Comparison of ENCODE assay signal across 19 cellular contexts in the genomic region with DNA sequence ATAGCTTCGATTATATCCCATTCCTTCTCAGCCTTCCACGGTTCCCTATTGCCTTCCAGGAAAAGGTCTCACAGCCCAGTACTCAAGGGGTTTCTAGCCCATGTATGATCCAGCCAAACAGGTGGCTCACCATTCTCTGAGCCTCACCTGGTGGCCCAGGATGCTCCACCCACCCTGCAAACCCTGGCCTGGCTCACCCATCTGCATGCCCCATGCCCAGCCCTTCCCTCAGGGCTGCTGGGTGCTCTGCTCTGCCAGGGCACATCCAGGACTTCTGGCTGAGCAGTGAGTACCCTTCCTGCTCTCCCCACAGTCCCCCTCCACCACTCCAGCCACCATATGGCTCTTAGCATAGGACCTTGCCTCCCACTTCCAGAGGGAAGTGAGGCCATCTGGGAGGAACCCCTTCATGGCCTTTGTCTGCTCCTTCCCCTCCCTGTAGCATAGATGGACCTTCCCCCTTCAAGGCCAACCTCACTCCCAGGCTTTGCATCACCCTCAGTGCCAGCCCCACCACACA. TPM values are rescaled to one million over a fixed set of nuclear protein-coding genes. Genes with fewer than 3 reads are reported as not detected.
"Had no signal": no experiment of that assay in that cellular context is flagged by ENCODE, and none has a peak within 500 bp of the region (broad histone marks: within the 10 kb centered on the region; RNA-seq: fewer than 3 reads in every experiment).

No MANE protein-coding gene starts in this region.

- DNase-seq: activated CD4-positive, alpha-beta memory T cell treated with anti-CD3 and anti-CD28 coated beads, Interleukin-2, amount 10 ng/mL, durations not matched to agents 7 days and 5 days; activated CD4-positive, alpha-beta T cell treated with anti-CD3 and anti-CD28 coated beads, Interleukin-2, amount 10 ng/mL, durations not matched to agents 24 days and 14 days; activated CD8-positive, alpha-beta memory T cell treated with anti-CD3 and anti-CD28 coated beads, Interleukin-2, amount 10 ng/mL, durations not matched to agents 7 days and 5 days; activated gamma-delta T cell; activated naive CD4-positive, alpha-beta T cell treated with anti-CD3 and anti-CD28 coated beads, Interleukin-2, amount 50 U/mL, for 16 hours; activated naive CD8-positive, alpha-beta T cell treated with anti-CD3 and anti-CD28 coated beads, Interleukin-2, amount 50 U/mL, for 24 hours; activated T-cell treated with anti-CD3 and anti-CD28 coated beads for 4 hours; cerebellar nuclear complex; cortex of kidney; endodermal cell; heart right ventricle; islet precursor cell; left cardiac atrium; stimulated activated CD4-positive, alpha-beta T cell treated with anti-CD3 and anti-CD28 coated beads, Interleukin-15, amount 100 ng/mL, for 24 hours; stimulated activated naive B cell treated with anti-CD40 and anti-IgM and Interleukin-4, amounts not matched to agents 10 μg/mL and 1 μg/mL and 100 μg/mL, for 72 hours; transverse colon had no signal

- H3K4me3 Mint-ChIP-seq: activated CD4-positive, alpha-beta memory T cell treated with anti-CD3 and anti-CD28 coated beads, Interleukin-2, amount 10 ng/mL, durations not matched to agents 7 days and 5 days; activated CD4-positive, alpha-beta T cell treated with anti-CD3 and anti-CD28 coated beads, Interleukin-2, amount 10 ng/mL, durations not matched to agents 24 days and 14 days; activated CD8-positive, alpha-beta memory T cell treated with anti-CD3 and anti-CD28 coated beads, Interleukin-2, amount 10 ng/mL, durations not matched to agents 7 days and 5 days; activated naive CD8-positive, alpha-beta T cell treated with anti-CD3 and anti-CD28 coated beads, Interleukin-2, amount 50 U/mL, for 24 hours; endodermal cell; stimulated activated naive B cell treated with anti-CD40 and anti-IgM and Interleukin-4, amounts not matched to agents 10 μg/mL and 1 μg/mL and 100 μg/mL, for 72 hours had no signal

- H3K9me3 Mint-ChIP-seq: activated CD4-positive, alpha-beta memory T cell treated with anti-CD3 and anti-CD28 coated beads, Interleukin-2, amount 10 ng/mL, durations not matched to agents 7 days and 5 days; activated CD4-positive, alpha-beta T cell treated with anti-CD3 and anti-CD28 coated beads, Interleukin-2, amount 10 ng/mL, durations not matched to agents 24 days and 14 days; activated naive CD8-positive, alpha-beta T cell treated with anti-CD3 and anti-CD28 coated beads, Interleukin-2, amount 50 U/mL, for 24 hours; endodermal cell; stimulated activated naive B cell treated with anti-CD40 and anti-IgM and Interleukin-4, amounts not matched to agents 10 μg/mL and 1 μg/mL and 100 μg/mL, for 72 hours had no signal

- ATAC-seq: activated CD4-positive, CD25-positive, alpha-beta regulatory T cell treated with anti-CD3 and anti-CD28 coated beads, Interleukin-2, amount 50 U/mL, for 24 hours; activated CD8-positive, alpha-beta memory T cell treated with anti-CD3 and anti-CD28 coated beads, Interleukin-2, amount 10 ng/mL, durations not matched to agents 7 days and 5 days; activated naive CD8-positive, alpha-beta T cell treated with anti-CD3 and anti-CD28 coated beads, Interleukin-2, amount 50 U/mL, for 24 hours; heart right ventricle; left cardiac atrium; sciatic nerve; stimulated activated naive B cell treated with anti-CD40 and anti-IgM and Interleukin-4, amounts not matched to agents 10 μg/mL and 1 μg/mL and 100 μg/mL, for 72 hours had no signal

- H3K27ac ChIP-seq: transverse colon had no signal

- H3K36me3 ChIP-seq: heart right ventricle, transverse colon had no signal

- H3K9me3 ChIP-seq: heart right ventricle, transverse colon had no signal

- H3K4me3 ChIP-seq: heart right ventricle, smooth muscle cell, transverse colon had no signal

- H3K27me3 ChIP-seq: transverse colon had no signal

- H3K4me2 ChIP-seq: smooth muscle cell had no signal

- H3K36me3 Mint-ChIP-seq: activated CD8-positive, alpha-beta memory T cell treated with anti-CD3 and anti-CD28 coated beads, Interleukin-2, amount 10 ng/mL, durations not matched to agents 7 days and 5 days; stimulated activated naive B cell treated with anti-CD40 and anti-IgM and Interleukin-4, amounts not matched to agents 10 μg/mL and 1 μg/mL and 100 μg/mL, for 72 hours had no signal

- H3K27ac Mint-ChIP-seq: activated CD4-positive, alpha-beta memory T cell treated with anti-CD3 and anti-CD28 coated beads, Interleukin-2, amount 10 ng/mL, durations not matched to agents 7 days and 5 days; activated CD4-positive, alpha-beta T cell treated with anti-CD3 and anti-CD28 coated beads, Interleukin-2, amount 10 ng/mL, durations not matched to agents 24 days and 14 days; activated CD8-positive, alpha-beta memory T cell treated with anti-CD3 and anti-CD28 coated beads, Interleukin-2, amount 10 ng/mL, durations not matched to agents 7 days and 5 days; activated naive CD8-positive, alpha-beta T cell treated with anti-CD3 and anti-CD28 coated beads, Interleukin-2, amount 50 U/mL, for 24 hours; endodermal cell; stimulated activated naive B cell treated with anti-CD40 and anti-IgM and Interleukin-4, amounts not matched to agents 10 μg/mL and 1 μg/mL and 100 μg/mL, for 72 hours had no signal

RNA-seq across cellular contexts. Expression of gene RCOR2, which starts 5.8 kb away (rescaled TPM):
- total RNA-seq: activated CD4-positive, alpha-beta memory T cell treated with anti-CD3 and anti-CD28 coated beads, Interleukin-2, amount 10 ng/mL, durations not matched to agents 7 days and 5 days had no signal
